ENCODE assay signal across 1 cellular context in genomic region chr5:177447611-177448243, GRCh38.
TF ChIP-seq lines count a peak whose summit lies in the region.

No MANE protein-coding gene starts in this region.

TF ChIP-seq in GM23338, 12 proteins besides CTCF, POLR2A, EP300 and RAD21 (continued from another document):
- TF ChIP-seq REST (IDR thresholded peaks at IDR 0.05; ENCODE audit: unreplicated experiment) (no peak), ZNF331 (CRISPR knock-in tag; IDR thresholded peaks at IDR 0.05; ENCODE audit: low read depth) (no peak), JUNB (IDR thresholded peaks at IDR 0.05; ENCODE audit: unreplicated experiment) (no peak)
